Comparison of ENCODE assay signal across 9 cellular contexts in the genomic region with DNA sequence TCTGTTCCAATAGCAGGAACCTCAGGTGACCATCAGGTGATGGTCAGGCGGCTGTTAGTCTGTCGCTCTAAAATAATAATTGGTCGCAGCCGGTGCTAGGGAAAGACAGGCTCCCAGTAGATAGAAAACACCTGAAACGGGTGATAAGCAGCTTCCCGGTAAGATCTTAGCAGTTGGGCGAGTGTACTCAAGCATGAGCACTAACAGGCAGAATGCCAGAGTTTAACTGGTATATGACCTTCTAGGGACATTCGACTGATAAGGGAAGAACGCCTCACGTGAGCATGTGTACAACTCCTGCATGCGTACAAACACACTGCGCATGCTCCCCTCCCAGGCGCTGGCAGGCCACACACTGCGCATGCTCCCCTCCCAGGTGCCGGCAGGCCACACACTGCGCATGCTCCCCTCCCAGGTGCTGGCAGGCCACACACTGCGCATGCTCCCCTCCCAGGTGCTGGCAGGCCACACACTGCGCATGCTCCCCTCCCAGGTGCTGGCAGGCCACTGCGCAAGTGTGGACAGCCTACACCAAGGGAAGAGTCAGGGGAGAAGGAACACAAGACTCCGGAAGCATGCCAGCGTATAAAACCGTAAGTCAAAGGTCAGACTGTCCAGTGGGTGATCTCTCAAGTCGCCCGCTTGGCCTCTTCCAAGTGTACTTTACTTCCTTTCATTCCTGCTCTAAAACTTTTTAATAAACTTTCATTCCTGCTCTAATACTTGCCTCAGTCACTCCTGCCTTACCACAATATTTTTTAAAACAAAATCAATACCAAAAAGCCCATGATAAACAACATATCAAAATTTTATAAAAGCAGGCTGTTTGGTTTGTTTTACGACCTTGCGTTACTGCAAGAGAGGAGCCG. TPM values are rescaled to one million over a fixed set of nuclear protein-coding genes. Genes with fewer than 3 reads are reported as not detected.
DNase-seq lines count a peak whose midpoint lies in the region; ATAC-seq, FAIRE-seq and TF ChIP-seq lines count a peak whose summit lies in the region.
"Had no signal": no experiment of that assay in that cellular context is flagged by ENCODE, and none has a peak within 500 bp of the region (broad histone marks: within the 10 kb centered on the region; RNA-seq: fewer than 3 reads in every experiment).

No MANE protein-coding gene starts in this region.

- no peaks in the 10 kb centered on the region for H3K9me3 ChIP-seq in astrocyte (ENCODE audit: insufficient read depth, low read depth, low read length)

- DNase-seq in NCI-H526 treated with DMSO at 0.1 percent for 48 hours (lab: John Stamatoyannopoulos, UW) (peak; percentile 75), astrocyte (ENCODE audit: low read depth) (no peak), iPS-NIHi11 (ENCODE audit: low spot score) (peak; percentile 50), GM12891 (ENCODE audit: insufficient read length, low spot score) (no peak)
- peak; percentile 53 for DNase-seq in stimulated activated CD4-positive, alpha-beta T cell treated with anti-CD3 and anti-CD28 coated beads, Interleukin-4, amount 100 ng/mL, for 24 hours

- H3K79me2 ChIP-seq in astrocyte (ENCODE audit: insufficient read depth, low read length): no peaks in the 10 kb centered on the region

- no peak for TF ChIP-seq CTCF in astrocyte (IDR thresholded peaks at IDR 0.05; ENCODE audit: insufficient read depth, low read depth, low read length)

- ATAC-seq in GM19438 (IDR thresholded peaks at IDR 0.05; ENCODE audit: low read depth, unreplicated experiment) (peak; percentile 71), GM19023 (IDR thresholded peaks at IDR 0.05; ENCODE audit: unreplicated experiment) (no peak), HG02884 (IDR thresholded peaks at IDR 0.05; ENCODE audit: unreplicated experiment) (no peak)

- H3K4me1 ChIP-seq in astrocyte (ENCODE audit: insufficient read depth, low read length): peaks cover 8% of the 10 kb centered on the region

- H3K9me3 Mint-ChIP-seq in astrocyte (ENCODE audit: unreplicated experiment): no peaks in the 10 kb centered on the region

- H2AFZ ChIP-seq in astrocyte (ENCODE audit: low read depth, low read length): peak overlapping the region; percentile 60

- H4K20me1 ChIP-seq in astrocyte (ENCODE audit: insufficient read depth, low read length): no peaks in the 10 kb centered on the region

- H3K36me3 ChIP-seq in astrocyte (ENCODE audit: insufficient read depth, low read length): no peaks in the 10 kb centered on the region

- H3K4me3 ChIP-seq in astrocyte (ENCODE audit: insufficient read depth, low read depth, low read length): peak overlapping the region; percentile 55

- peak overlapping the region; percentile 72 for H3K9ac ChIP-seq in astrocyte (ENCODE audit: low read length)

- TF ChIP-seq POLR2A in GM12891 (IDR thresholded peaks at IDR 0.05; ENCODE audit: low read depth, low read length): no peak

- FAIRE-seq in astrocyte (lab: Jason Lieb, UNC) (no peak), GM12891 (lab: Jason Lieb, UNC) (no peak)

- no peak overlapping the region for H3K4me3 Mint-ChIP-seq in astrocyte (ENCODE audit: unreplicated experiment)

- no peaks in the 10 kb centered on the region for H3K27me3 Mint-ChIP-seq in astrocyte (ENCODE audit: low read depth, unreplicated experiment)

- H3K27me3 ChIP-seq in astrocyte (ENCODE audit: insufficient read depth, low read length): no peaks in the 10 kb centered on the region

- no peaks in the 10 kb centered on the region for H3K36me3 Mint-ChIP-seq in astrocyte (ENCODE audit: low read depth, unreplicated experiment)

- no peak overlapping the region for H3K27ac Mint-ChIP-seq in astrocyte (ENCODE audit: unreplicated experiment)

- peak overlapping the region; percentile 72 for H3K4me2 ChIP-seq in astrocyte (ENCODE audit: low read length)

- peaks cover 7% of the 10 kb centered on the region for H3K4me1 Mint-ChIP-seq in astrocyte (ENCODE audit: low read depth, unreplicated experiment)

- H3K27ac ChIP-seq in astrocyte (ENCODE audit: low read depth, low read length): peak overlapping the region; percentile 51

TF ChIP-seq in GM12891, 5 proteins besides CTCF, POLR2A, EP300 and RAD21:
- TF ChIP-seq PAX5 (IDR thresholded peaks at IDR 0.05; ENCODE audit: insufficient read depth, low read length, severe bottlenecking) (no peak), TAF1 (IDR thresholded peaks at IDR 0.05; ENCODE audit: low read depth, low read length) (no peak), SPI1 (IDR thresholded peaks at IDR 0.05; ENCODE audit: low read depth, low read length) (no peak), POU2F2 (IDR thresholded peaks at IDR 0.05; ENCODE audit: low read depth, low read length) (no peak), POLR2AphosphoS5 (IDR thresholded peaks at IDR 0.05; ENCODE audit: low read depth, low read length) (no peak)

RNA-seq across cellular contexts. Expression of gene GPRC5D, which starts 24.5 kb away (rescaled TPM):
- total RNA-seq in astrocyte: not detected in 2 replicates
- polyA plus RNA-seq in GM12891 (2012; ENCODE audit: low read depth, missing spikeins): not detected
- total RNA-seq: HT1080 had no signal

RNA-seq across cellular contexts. Expression of gene GPRC5A, which starts 36.1 kb away (rescaled TPM):
- 4.2 and 12.5 TPM in 2 replicates for total RNA-seq in astrocyte
- polyA plus RNA-seq in GM12891 (2012; ENCODE audit: low read depth, missing spikeins): not detected

Comparison
In these comparisons a context has a peak if more than half of its experiments do, and no peak if none do; other contexts are left out.
1. DNase-seq: peak in NCI-H526 treated with DMSO at 0.1 percent for 48 hours (single experiment), iPS-NIHi11 (single experiment) and stimulated activated CD4-positive, alpha-beta T cell treated with anti-CD3 and anti-CD28 coated beads, Interleukin-4, amount 100 ng/mL, for 24 hours (single experiment); none in astrocyte (single experiment) and GM12891 (single experiment).